In genomic region chr5:43428034-43428712, GRCh38 we compare ENCODE assay signal across 2 cellular contexts.
TF ChIP-seq lines count a peak whose summit lies in the region.

No MANE protein-coding gene starts in this region.

TF ChIP-seq in liver, 16 proteins besides CTCF, POLR2A, EP300 and RAD21 (continued from another document):
- TF ChIP-seq FOXA2 (IDR thresholded peaks at IDR 0.05) (no peak), ZBTB33 (IDR thresholded peaks at IDR 0.05) (no peak), YY1 (IDR thresholded peaks at IDR 0.05) (no peak), EGR1 (IDR thresholded peaks at IDR 0.05; ENCODE audit: low read depth in 2 of 2) (no peak), REST (IDR thresholded peaks at IDR 0.05) (no peak), RXRA (IDR thresholded peaks at IDR 0.05) (peak in 1 of 2 donors; percentile 15), NR2F2 (IDR thresholded peaks at IDR 0.05) (no peak), ATF3 (IDR thresholded peaks at IDR 0.05) (no peak)

TF ChIP-seq in SK-N-SH, 30 proteins besides CTCF, POLR2A, EP300 and RAD21 (continued from another document):
- TF ChIP-seq ZBTB33 (IDR thresholded peaks at IDR 0.05; ENCODE audit: borderline replicate concordance, low read depth) (no peak), FOSL2 (IDR thresholded peaks at IDR 0.05; ENCODE audit: borderline replicate concordance, low read depth) (no peak), CHD2 (IDR thresholded peaks at IDR 0.05; ENCODE audit: low read length, partially characterized antibody) (no peak), TCF12 (IDR thresholded peaks at IDR 0.05) (no peak), PBX3 (IDR thresholded peaks at IDR 0.05) (no peak), TEAD4 (IDR thresholded peaks at IDR 0.05; ENCODE audit: borderline replicate concordance, insufficient read depth) (no peak), USF1 (IDR thresholded peaks at IDR 0.05; ENCODE audit: borderline replicate concordance, low read depth) (no peak)
TF ChIP-seq in SK-N-SH: peak in this region for 0.
